8 cellular contexts compared by ENCODE assay signal in the genomic region with DNA sequence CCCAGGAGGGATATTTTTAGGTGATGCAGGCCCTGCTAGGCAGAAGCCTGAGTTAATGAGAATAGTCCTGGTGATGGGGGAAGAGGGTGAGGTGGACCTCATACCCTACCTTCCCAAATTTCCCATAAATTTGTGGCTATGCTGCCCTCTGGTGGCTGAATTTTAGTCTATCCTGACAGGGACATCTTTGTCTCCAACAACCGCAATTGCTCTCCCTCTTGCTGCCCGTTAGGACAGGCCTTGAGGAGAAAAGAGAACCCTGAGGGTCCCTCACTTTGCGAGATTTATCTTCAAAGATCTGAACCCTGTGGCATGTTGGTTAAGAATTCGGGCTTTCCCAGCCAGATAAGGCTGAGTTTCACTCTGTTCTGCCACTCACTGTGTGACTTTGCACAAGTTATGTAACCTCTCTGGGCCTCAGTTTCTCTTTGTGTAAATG. TPM values are rescaled to one million over a fixed set of nuclear protein-coding genes. Genes with fewer than 3 reads are reported as not detected.
DNase-seq lines count a peak whose midpoint lies in the region; ATAC-seq and TF ChIP-seq lines count a peak whose summit lies in the region.

No MANE protein-coding gene starts in this region.

- H3K4me3 ChIP-seq in AG10803 (ENCODE audit: low read length) = no peak overlapping the region

- H3K4me1 ChIP-seq in foreskin keratinocyte = peaks cover 28% of the 10 kb centered on the region

- DNase-seq in AG10803 (ENCODE audit: low read depth) (peak; percentile 52), NCI-H2196 (lab: John Stamatoyannopoulos, UW; ENCODE audit: unreplicated experiment) (peak; percentile 91), foreskin keratinocyte (peak in 1 of 2 donors; percentile 68), posterior cingulate gyrus (peak in 6 of 10 donors; percentile 48 to 80 (median 67))
- DNase-seq in activated CD4-positive, alpha-beta T cell treated with anti-CD3 and anti-CD28 coated beads, Interleukin-2, amount 50 U/mL, for 48 hours = peak; percentile 54 to 67

- no peaks in the 10 kb centered on the region for H3K27me3 ChIP-seq in foreskin keratinocyte

- TF ChIP-seq CTCF in AG10803 (conservative IDR thresholded peaks at IDR 0.05; ENCODE audit: low read length) (peak; percentile 73), GM12873 (IDR thresholded peaks at IDR 0.05; ENCODE audit: insufficient read depth, low read depth, low read length, missing control alignments) (peak; percentile 79), foreskin keratinocyte (conservative IDR thresholded peaks at IDR 0.05) (peak; percentile 84)

- intact Hi-C loops in posterior cingulate gyrus (cut with DNase I) = no loop called here

- ATAC-seq in foreskin keratinocyte = peak; percentile 23
- ATAC-seq in HG03571 (IDR thresholded peaks at IDR 0.05; ENCODE audit: unreplicated experiment) = no peak
- no peak for ATAC-seq in GM18868 (IDR thresholded peaks at IDR 0.05; ENCODE audit: unreplicated experiment)

- H3K27ac ChIP-seq in foreskin keratinocyte = no peak overlapping the region

RNA-seq across cellular contexts. Expression of a gene that starts 9.8 kb away (rescaled TPM):
- total RNA-seq in foreskin keratinocyte = 29.8 and 31.9 TPM in 2 replicates
- 77.1 and 81.3 TPM in 2 replicates for polyA plus RNA-seq in foreskin keratinocyte

RNA-seq across cellular contexts. Expression of a gene that starts 24.8 kb away (rescaled TPM):
- 111 and 175 TPM in 2 replicates for total RNA-seq in foreskin keratinocyte
- polyA plus RNA-seq in foreskin keratinocyte = 77.3 and 104 TPM in 2 replicates

RNA-seq across cellular contexts. Expression of a gene that starts 30.0 kb away (rescaled TPM):
- total RNA-seq in foreskin keratinocyte = 0.07 and 0.10 TPM in 2 replicates
- 0.07 TPM in 2 replicates for polyA plus RNA-seq in foreskin keratinocyte
